18 cellular contexts compared by ENCODE assay signal in genomic region chr16:79993810-79994209, GRCh38.
"Had no signal": no experiment of that assay in that cellular context is flagged by ENCODE, and none has a peak within 500 bp of the region (broad histone marks: within the 10 kb centered on the region; RNA-seq: fewer than 3 reads in every experiment).

No MANE protein-coding gene starts in this region.

- DNase-seq: cortex of kidney; effector CD8-positive, alpha-beta T cell; gastrocnemius medialis; glutamatergic neuron; immature natural killer cell; left cardiac atrium; left ventricle myocardium superior; mesendoderm; naive thymus-derived CD4-positive, alpha-beta T cell; stimulated activated CD4-positive, alpha-beta T cell treated with anti-CD3 and anti-CD28 coated beads, Interleukin-4, amount 100 ng/mL, for 1 hour; stimulated activated CD8-positive, alpha-beta memory T cell treated with anti-CD3 and anti-CD28 coated beads, Interleukin-4, amount 100 ng/mL, for 48 hours; stimulated activated naive CD8-positive, alpha-beta T cell treated with anti-CD3 and anti-CD28 coated beads, Interleukin-15, Interleukin-2, amounts not matched to agents 100 U/mL and 50 U/mL, for 24 hours had no signal

- ATAC-seq: gastrocnemius medialis; left cardiac atrium; left ventricle myocardium superior; naive thymus-derived CD4-positive, alpha-beta T cell; stimulated activated effector memory CD8-positive, alpha-beta T cell treated with anti-CD3 and anti-CD28 coated beads, Interleukin-12 subunit alpha, Interleukin-12 subunit beta, amount 100 ng/mL, for 72 hours; stimulated activated naive CD8-positive, alpha-beta T cell treated with anti-CD3 and anti-CD28 coated beads, Interleukin-15, Interleukin-2, amounts not matched to agents 100 U/mL and 50 U/mL, for 24 hours had no signal

- H3K36me3 ChIP-seq: gastrocnemius medialis, neutrophil, right atrium auricular region had no signal

- H3K4me3 ChIP-seq: gastrocnemius medialis, lung, right atrium auricular region had no signal

- H3K27ac ChIP-seq: gastrocnemius medialis, neutrophil, right atrium auricular region had no signal

- H3K9me3 ChIP-seq: gastrocnemius medialis, neutrophil, right atrium auricular region had no signal

- H3K4me1 ChIP-seq: gastrocnemius medialis, right atrium auricular region had no signal

- H3K27me3 ChIP-seq: gastrocnemius medialis, neutrophil, right atrium auricular region had no signal

- FAIRE-seq: keratinocyte, urothelium cell line had no signal
